ENCODE assay signal across 8 cellular contexts in genomic region chr5:59367791-59368394, GRCh38.
DNase-seq lines count a peak whose midpoint lies in the region; ATAC-seq and TF ChIP-seq lines count a peak whose summit lies in the region.

No MANE protein-coding gene starts in this region.

- no peaks in the 10 kb centered on the region for H3K9me3 ChIP-seq in Peyer's patch
- H3K9me3 ChIP-seq in adipocyte (ENCODE audit: control insufficient read depth, low read length) = no peaks in the 10 kb centered on the region

- H3K9ac ChIP-seq in adipocyte (ENCODE audit: low read length) = no peak overlapping the region

- H3K27ac ChIP-seq in HL-60 (replicated peaks) = no peak overlapping the region
- no peak overlapping the region for H3K27ac ChIP-seq in Peyer's patch

- no peak overlapping the region for H3K4me3 ChIP-seq in HL-60 (replicated peaks; ENCODE audit: insufficient read depth, low read length)
- H3K4me3 ChIP-seq in Peyer's patch = no peak overlapping the region
- no peak overlapping the region for H3K4me3 ChIP-seq in adipocyte (ENCODE audit: low read length)

- H3K36me3 ChIP-seq in Peyer's patch = no peaks in the 10 kb centered on the region
- H3K36me3 ChIP-seq in adipocyte (ENCODE audit: control insufficient read depth, insufficient read depth, low read length, severe bottlenecking) = no peaks in the 10 kb centered on the region

- no peaks in the 10 kb centered on the region for H3K4me1 ChIP-seq in Peyer's patch
- no peaks in the 10 kb centered on the region for H3K4me1 ChIP-seq in adipocyte (ENCODE audit: control insufficient read depth, insufficient read depth, low read length)

- no peak for TF ChIP-seq POLR2A in Peyer's patch (IDR thresholded peaks at IDR 0.05)

- TF ChIP-seq CTCF in HL-60 (IDR thresholded peaks at IDR 0.05; ENCODE audit: insufficient read depth, low read length) (peak; percentile 34), Peyer's patch (IDR thresholded peaks at IDR 0.05) (peak in 4 of 6 experiments; percentile 52 to 79 (median 76))

- intact Hi-C loops in left cardiac atrium (cut with DNase I) = loop anchor here (1.0 to 10.0 kb wide), 4 partner anchors 151 to 181 kb away; no protein-coding TSS in a partner anchor

- H3K27me3 ChIP-seq in HL-60 (ENCODE audit: insufficient read depth, poor library complexity, severe bottlenecking) = no peaks in the 10 kb centered on the region
- no peaks in the 10 kb centered on the region for H3K27me3 ChIP-seq in Peyer's patch
- no peaks in the 10 kb centered on the region for H3K27me3 ChIP-seq in adipocyte (replicated peaks; ENCODE audit: control insufficient read depth, insufficient read depth, low read length)

- DNase-seq in DMS79 treated with DMSO at 0.1 percent for 48 hours (lab: John Stamatoyannopoulos, UW) (peak; percentile 11), DMS79 (lab: John Stamatoyannopoulos, UW) (no peak), HL-60 (ENCODE audit: low read depth in 1 of 2, low spot score in 1 of 2) (peak in 1 of 2 experiments; percentile 26), Peyer's patch (peak in 1 of 3 donors; percentile 81), adipocyte (ENCODE audit: low read depth) (peak; percentile 84), left cardiac atrium (peak; percentile 52), putamen (ENCODE audit: low spot score) (peak; percentile 62)

- ATAC-seq in left cardiac atrium (peak in 1 of 2 donors; percentile 56), HG02973 (IDR thresholded peaks at IDR 0.05; ENCODE audit: unreplicated experiment) (no peak)
